In the genomic region with DNA sequence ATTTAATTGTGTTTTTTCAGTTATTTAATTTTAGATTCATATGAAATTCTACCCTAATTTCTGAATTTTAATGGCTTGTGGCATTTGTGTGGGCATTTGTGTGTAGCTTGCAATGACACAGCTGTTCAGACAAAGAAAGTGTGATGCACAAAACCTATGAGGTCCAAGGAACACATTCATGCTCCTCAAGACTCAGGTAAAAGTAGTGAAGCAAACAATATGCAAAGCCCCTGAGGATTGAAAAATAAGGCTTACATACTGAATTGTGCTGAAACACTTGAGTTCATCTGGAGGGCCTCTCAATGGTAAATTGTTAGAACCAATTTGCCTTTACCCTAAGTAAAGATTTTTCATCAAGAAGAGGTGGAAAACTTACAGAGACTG, we compare ENCODE assay signal across 1 cellular context.
TF ChIP-seq lines count a peak whose summit lies in the region.

No MANE protein-coding gene starts in this region.

TF ChIP-seq in IMR-90, 13 proteins besides CTCF, POLR2A, EP300 and RAD21:
- TF ChIP-seq, protein P1, sequence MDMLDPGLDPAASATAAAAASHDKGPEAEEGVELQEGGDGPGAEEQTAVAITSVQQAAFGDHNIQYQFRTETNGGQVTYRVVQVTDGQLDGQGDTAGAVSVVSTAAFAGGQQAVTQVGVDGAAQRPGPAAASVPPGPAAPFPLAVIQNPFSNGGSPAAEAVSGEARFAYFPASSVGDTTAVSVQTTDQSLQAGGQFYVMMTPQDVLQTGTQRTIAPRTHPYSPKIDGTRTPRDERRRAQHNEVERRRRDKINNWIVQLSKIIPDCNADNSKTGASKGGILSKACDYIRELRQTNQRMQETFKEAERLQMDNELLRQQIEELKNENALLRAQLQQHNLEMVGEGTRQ (IDR thresholded peaks at IDR 0.05; ENCODE audit: low read depth, low read length) = no peak
